1 cellular context compared by ENCODE assay signal in the genomic region with DNA sequence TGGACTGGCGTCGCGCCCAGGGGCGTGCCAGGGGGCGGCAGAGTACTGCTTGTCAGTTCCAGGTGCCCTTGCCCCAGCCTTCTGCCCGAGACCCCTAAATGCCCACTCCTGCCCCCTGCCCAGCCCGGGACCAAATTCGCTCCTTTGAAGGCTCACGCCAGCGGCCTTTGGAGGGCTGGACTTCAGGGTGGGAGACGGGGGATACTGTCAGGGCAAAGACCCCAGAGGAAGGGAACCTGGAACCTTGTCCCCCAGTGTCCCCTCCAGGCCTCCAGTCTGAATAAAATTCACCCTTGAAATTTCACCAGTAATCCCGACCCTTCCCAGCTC.
TF ChIP-seq lines count a peak whose summit lies in the region.

No MANE protein-coding gene starts in this region.

TF ChIP-seq in H1, 55 proteins besides CTCF, POLR2A, EP300 and RAD21:
- no peak for TF ChIP-seq CHD2 (IDR thresholded peaks at IDR 0.05; ENCODE audit: low read length)
- TF ChIP-seq POU5F1 (IDR thresholded peaks at IDR 0.05; ENCODE audit: low read depth, low read length), result no peak
- peak; percentile 78 for TF ChIP-seq SUZ12 (IDR thresholded peaks at IDR 0.05; ENCODE audit: low read length)
- TF ChIP-seq CEBPB (IDR thresholded peaks at IDR 0.05; ENCODE audit: low read depth, low read length), result no peak
